Comparison of ENCODE assay signal across 8 cellular contexts in genomic region chr6:44338228-44339122, GRCh38. TPM values are rescaled to one million over a fixed set of nuclear protein-coding genes. Genes with fewer than 3 reads are reported as not detected.
DNase-seq lines count a peak whose midpoint lies in the region; ATAC-seq and TF ChIP-seq lines count a peak whose summit lies in the region.

No MANE protein-coding gene starts in this region.

- no peak overlapping the region for H4K8ac ChIP-seq in mesendoderm (ENCODE audit: low read depth, low read length)

- H3K36me3 Mint-ChIP-seq in activated CD4-positive, alpha-beta memory T cell treated with anti-CD3 and anti-CD28 coated beads, Interleukin-2, amount 10 ng/mL, durations not matched to agents 7 days and 5 days (ENCODE audit: low read depth), result no peaks in the 10 kb centered on the region

- H3K4me2 ChIP-seq in mesendoderm (ENCODE audit: low read length), result no peak overlapping the region

- H3K9me3 Mint-ChIP-seq in activated CD4-positive, alpha-beta memory T cell treated with anti-CD3 and anti-CD28 coated beads, Interleukin-2, amount 10 ng/mL, durations not matched to agents 7 days and 5 days, result no peaks in the 10 kb centered on the region

- ATAC-seq in HG03025 (IDR thresholded peaks at IDR 0.05; ENCODE audit: low FRiP score, unreplicated experiment), result no peak

- no peak overlapping the region for H3K27ac ChIP-seq in mesendoderm (ENCODE audit: low read depth, low read length)

- H4K5ac ChIP-seq in mesendoderm (ENCODE audit: low read length), result no peak overlapping the region

- POLR2A ChIA-PET in activated CD4-positive, alpha-beta memory T cell treated with anti-CD3 and anti-CD28 coated beads, Interleukin-2, amount 10 ng/mL, durations not matched to agents 7 days and 5 days (lab: Charles Lee), result interaction anchor here (1.5 kb wide), 1 partner anchor 70 kb away, joined by 6 read pairs; no protein-coding TSS in a partner anchor

- no peaks in the 10 kb centered on the region for H3K4me1 Mint-ChIP-seq in activated CD4-positive, alpha-beta memory T cell treated with anti-CD3 and anti-CD28 coated beads, Interleukin-2, amount 10 ng/mL, durations not matched to agents 7 days and 5 days

- CTCF ChIA-PET in activated CD4-positive, alpha-beta memory T cell treated with anti-CD3 and anti-CD28 coated beads, Interleukin-2, amount 10 ng/mL, durations not matched to agents 7 days and 5 days (lab: Charles Lee), result interaction anchor here (0.8 to 6.5 kb wide), 14 partner anchors 11 to 242 kb away, joined by 3 to 69 read pairs (median 3); partner anchors contain the start of genes AARS2, NFKBIE and TMEM151B

- WGBS in mesendoderm (ENCODE audit: extremely low coverage, insufficient coverage, low lambda C conversion rate), result no CpG with 5 or more reads among the region's 11 CpGs

- H3K27me3 ChIP-seq in mesendoderm (ENCODE audit: insufficient read depth, low read length, poor library complexity), result no peaks in the 10 kb centered on the region

- no peak overlapping the region for H3K18ac ChIP-seq in mesendoderm (ENCODE audit: low read length)

- no peak overlapping the region for H3K27ac Mint-ChIP-seq in activated CD4-positive, alpha-beta memory T cell treated with anti-CD3 and anti-CD28 coated beads, Interleukin-2, amount 10 ng/mL, durations not matched to agents 7 days and 5 days

- no peak overlapping the region for H3K4me3 ChIP-seq in mesendoderm (ENCODE audit: low read length)

- H3K4me1 ChIP-seq in mesendoderm (ENCODE audit: control insufficient read depth, low read depth, low read length), result no peaks in the 10 kb centered on the region

- H3K4ac ChIP-seq in mesendoderm (ENCODE audit: low read depth, low read length), result no peak overlapping the region

- H3K79me2 ChIP-seq in mesendoderm (ENCODE audit: control insufficient read depth, insufficient read depth, low read length), result no peaks in the 10 kb centered on the region

- DNase-seq in HPDE6-E6E7 (ENCODE audit: extremely low spot score) (peak; percentile 51), NCI-H82 treated with DMSO at 0.1 percent for 48 hours (lab: John Stamatoyannopoulos, UW; ENCODE audit: unreplicated experiment) (peak; percentile 69), mesendoderm (peak; percentile 77)
- peak; percentile 73 for DNase-seq in activated CD4-positive, alpha-beta memory T cell treated with anti-CD3 and anti-CD28 coated beads, Interleukin-2, amount 10 ng/mL, durations not matched to agents 7 days and 5 days
- DNase-seq in effector CD4-positive, alpha-beta T cell, result peak; percentile 39
- peak; percentile 25 to 32 for DNase-seq in stimulated activated CD8-positive, alpha-beta memory T cell treated with anti-CD3 and anti-CD28 coated beads, Interleukin-2, amount 100 ng/mL, for 1 hour (ENCODE audit: low read depth in 2 of 2)

- no peak overlapping the region for H2BK120ac ChIP-seq in mesendoderm (ENCODE audit: low read depth, low read length)

- peak; percentile 66 for TF ChIP-seq CTCF in GM12874 (IDR thresholded peaks at IDR 0.05; ENCODE audit: insufficient read depth, low read depth, low read length)

- H3K4me3 Mint-ChIP-seq in activated CD4-positive, alpha-beta memory T cell treated with anti-CD3 and anti-CD28 coated beads, Interleukin-2, amount 10 ng/mL, durations not matched to agents 7 days and 5 days, result no peak overlapping the region

- H2AK5ac ChIP-seq in mesendoderm (ENCODE audit: low read length), result no peak overlapping the region

- no peaks in the 10 kb centered on the region for H3K79me1 ChIP-seq in mesendoderm (ENCODE audit: low read length)

- peaks cover 27% of the 10 kb centered on the region for H3K27me3 Mint-ChIP-seq in activated CD4-positive, alpha-beta memory T cell treated with anti-CD3 and anti-CD28 coated beads, Interleukin-2, amount 10 ng/mL, durations not matched to agents 7 days and 5 days

- no peaks in the 10 kb centered on the region for H3K36me3 ChIP-seq in mesendoderm (ENCODE audit: control insufficient read depth, insufficient read depth, low read length)

- no peak overlapping the region for H3K9ac ChIP-seq in mesendoderm (ENCODE audit: low read length)

- no peak overlapping the region for H2BK15ac ChIP-seq in mesendoderm (replicated peaks; ENCODE audit: low read depth)

- no peak overlapping the region for H3K56ac ChIP-seq in mesendoderm (ENCODE audit: low read length)

- no peak overlapping the region for H2BK5ac ChIP-seq in mesendoderm (ENCODE audit: low read length)

- H3K23ac ChIP-seq in mesendoderm (ENCODE audit: low read length), result no peak overlapping the region

RNA-seq across cellular contexts. Expression of gene SPATS1, which starts 4.0 kb away (rescaled TPM):
- not detected for total RNA-seq in activated CD4-positive, alpha-beta memory T cell treated with anti-CD3 and anti-CD28 coated beads, Interleukin-2, amount 10 ng/mL, durations not matched to agents 7 days and 5 days
- polyA plus RNA-seq in mesendoderm (2013, experiment 1 of 2), result not detected
- polyA plus RNA-seq in mesendoderm (2013, experiment 2 of 2), result not detected

RNA-seq across cellular contexts. Expression of gene AARS2, which starts 25.3 kb away (rescaled TPM):
- total RNA-seq in activated CD4-positive, alpha-beta memory T cell treated with anti-CD3 and anti-CD28 coated beads, Interleukin-2, amount 10 ng/mL, durations not matched to agents 7 days and 5 days, result 10 to 100 TPM; 14.8 to 15.0 TPM
- 6.0 TPM for polyA plus RNA-seq in mesendoderm (2013, experiment 1 of 2)
- 6.1 TPM for polyA plus RNA-seq in mesendoderm (2013, experiment 2 of 2)

RNA-seq across cellular contexts. Expression of gene CDC5L, which starts 49.0 kb away (rescaled TPM):
- 10 to 100 TPM; 23.8 to 24.2 TPM for total RNA-seq in activated CD4-positive, alpha-beta memory T cell treated with anti-CD3 and anti-CD28 coated beads, Interleukin-2, amount 10 ng/mL, durations not matched to agents 7 days and 5 days
- polyA plus RNA-seq in mesendoderm (2013, experiment 1 of 2), result 30.0 TPM
- 30.1 TPM for polyA plus RNA-seq in mesendoderm (2013, experiment 2 of 2)
